Comparison of ENCODE assay signal across 15 cellular contexts in genomic region chr15:90751300-90751825, GRCh38.
"Had no signal": no experiment of that assay in that cellular context is flagged by ENCODE, and none has a peak within 500 bp of the region (broad histone marks: within the 10 kb centered on the region; RNA-seq: fewer than 3 reads in every experiment).

No MANE protein-coding gene starts in this region.

- H3K4me3 Mint-ChIP-seq: activated CD4-positive, alpha-beta T cell treated with anti-CD3 and anti-CD28 coated beads, Interleukin-2, amount 10 ng/mL, durations not matched to agents 7 days and 5 days; central memory CD8-positive, alpha-beta T cell had no signal

- H3K27me3 ChIP-seq: brain microvascular endothelial cell, esophagus muscularis mucosa, pancreas, tibial artery had no signal

- H3K27ac ChIP-seq: brain microvascular endothelial cell, coronary artery, esophagus muscularis mucosa, pancreas, tibial artery had no signal

- H3K4me3 ChIP-seq: coronary artery, esophagus muscularis mucosa, pancreas, tibial artery had no signal

- ATAC-seq: activated naive CD4-positive, alpha-beta T cell treated with anti-CD3 and anti-CD28 coated beads, Interleukin-2, amount 50 U/mL, for 72 hours; pancreas had no signal

- H3K9me3 ChIP-seq: esophagus muscularis mucosa, pancreas, tibial artery had no signal

- H3K27me3 Mint-ChIP-seq: activated CD4-positive, alpha-beta T cell treated with anti-CD3 and anti-CD28 coated beads, Interleukin-2, amount 10 ng/mL, durations not matched to agents 7 days and 5 days; central memory CD8-positive, alpha-beta T cell had no signal

- DNase-seq: activated CD4-positive, alpha-beta T cell treated with anti-CD3 and anti-CD28 coated beads, Interleukin-2, amount 10 ng/mL, durations not matched to agents 7 days and 5 days; activated CD4-positive, CD25-positive, alpha-beta regulatory T cell; activated gamma-delta T cell; brain microvascular endothelial cell; effector CD4-positive, alpha-beta T cell; glutamatergic neuron; kidney glomerular epithelial cell; mesendoderm; pancreas; stimulated activated CD4-positive, alpha-beta T cell treated with anti-CD3 and anti-CD28 coated beads, Interleukin-1b, Interleukin-23, amount 100 ng/mL, for 48 hours; tibial artery had no signal

- H3K4me1 Mint-ChIP-seq: central memory CD8-positive, alpha-beta T cell had no signal

- H3K4me1 ChIP-seq: esophagus muscularis mucosa, pancreas, tibial artery had no signal

- H3K9me3 Mint-ChIP-seq: activated CD4-positive, alpha-beta T cell treated with anti-CD3 and anti-CD28 coated beads, Interleukin-2, amount 10 ng/mL, durations not matched to agents 7 days and 5 days; activated naive CD4-positive, alpha-beta T cell treated with anti-CD3 and anti-CD28 coated beads, Interleukin-2, amount 50 U/mL, for 72 hours; central memory CD8-positive, alpha-beta T cell had no signal

- H3K36me3 ChIP-seq: brain microvascular endothelial cell, esophagus muscularis mucosa, pancreas, tibial artery had no signal
